12 cellular contexts compared by ENCODE assay signal in genomic region chr22:23306438-23306921, GRCh38.
DNase-seq lines count a peak whose midpoint lies in the region; ATAC-seq and TF ChIP-seq lines count a peak whose summit lies in the region.
"Had no signal": no experiment of that assay in that cellular context is flagged by ENCODE, and none has a peak within 500 bp of the region (broad histone marks: within the 10 kb centered on the region; RNA-seq: fewer than 3 reads in every experiment).

No MANE protein-coding gene starts in this region.

- WGBS in thyroid gland, 2 donors = 58 to 71% methylated on average over 6 to 10 of the region's 11 CpGs

- no peak overlapping the region for H3K9ac ChIP-seq in duodenal mucosa (ENCODE audit: low read depth in 1 of 2, low read length in 2 of 2)

- H3K27me3 ChIP-seq in duodenal mucosa (ENCODE audit: control insufficient read depth in 1 of 2, insufficient read depth in 2 of 2, low read length in 2 of 2) = no peaks in the 10 kb centered on the region
- H3K27me3 ChIP-seq in left lung = no peaks in the 10 kb centered on the region
- no peaks in the 10 kb centered on the region for H3K27me3 ChIP-seq in thyroid gland

- H3K9me3 ChIP-seq in duodenal mucosa (ENCODE audit: control insufficient read depth in 1 of 2, low read length in 2 of 2) (no peaks in the 10 kb centered on the region), left lung (no peaks in the 10 kb centered on the region), thyroid gland (no peaks in the 10 kb centered on the region)

- peak; percentile 19 for DNase-seq in RKO (ENCODE audit: low spot score)
- peak; percentile 28 to 74 for DNase-seq in left lung
- no peak for DNase-seq in thyroid gland
- DNase-seq in NCI-H128 (lab: John Stamatoyannopoulos, UW; ENCODE audit: unreplicated experiment) = no peak
- no peak for DNase-seq in A172 (ENCODE audit: low spot score)
- DNase-seq in T-helper 1 cell = no peak
- DNase-seq: NCI-H2171, retina, SHP77 treated with DMSO at 0.1 percent for 48 hours had no signal

- H3K4me3 ChIP-seq in duodenal mucosa (ENCODE audit: low read depth in 1 of 2, low read length in 2 of 2) (no peak overlapping the region), left lung (no peak overlapping the region), thyroid gland (replicated peaks in 1 of 3) (no peak overlapping the region)

- H3K27ac ChIP-seq in duodenal mucosa (ENCODE audit: low read depth, low read length) (peak overlapping the region; percentile 80), left lung (peak overlapping the region; percentile 71 to 76), thyroid gland (peak overlapping the region; percentile 75 to 89 (median 82))
- H3K27ac ChIP-seq: HL-60 had no signal

- no peak for TF ChIP-seq POLR2A in thyroid gland (IDR thresholded peaks at IDR 0.05)

- no peak for TF ChIP-seq CTCF in left lung (IDR thresholded peaks at IDR 0.05)
- TF ChIP-seq CTCF in thyroid gland (IDR thresholded peaks at IDR 0.05) = no peak

- H3K4me1 ChIP-seq in duodenal mucosa (ENCODE audit: control insufficient read depth in 1 of 2, insufficient read depth in 2 of 2, low read length in 2 of 2) = peaks cover 0 to 5% of the 10 kb centered on the region in 2 donors
- H3K4me1 ChIP-seq in left lung = peaks cover 5 to 36% of the 10 kb centered on the region in 2 donors
- H3K4me1 ChIP-seq in thyroid gland = peaks cover 0 to 31% of the 10 kb centered on the region in 2 donors

- peak; percentile 54 for ATAC-seq in left lung
- ATAC-seq in GM19397 (IDR thresholded peaks at IDR 0.05; ENCODE audit: unreplicated experiment) = no peak

- peaks cover 0 to 4% of the 10 kb centered on the region in 2 donors for H3K36me3 ChIP-seq in duodenal mucosa (ENCODE audit: control insufficient read depth in 1 of 2, insufficient read depth in 2 of 2, low read length in 2 of 2)
- H3K36me3 ChIP-seq in left lung = peaks cover 0 to 32% of the 10 kb centered on the region in 2 donors
- H3K36me3 ChIP-seq in thyroid gland = peaks cover 7 to 13% of the 10 kb centered on the region in 2 donors

- intact Hi-C loops in left lung (cut with DNase I) (no loop called here), thyroid gland (cut with DNase I) (no loop called here)

Comparison
In these comparisons a context has a peak if more than half of its experiments do, and no peak if none do; other contexts are left out.
1. DNase-seq: peak in RKO (single experiment) and left lung (2 of 2); none in thyroid gland (0 of 2), NCI-H128 (single experiment), A172 (single experiment) and T-helper 1 cell (0 of 5).
2. Peak in every context shown above with its lines, with median percentiles within 50 percentile points of each other: H3K27ac ChIP-seq.